ENCODE assay signal across 29 cellular contexts in genomic region chr12:117861691-117862090, GRCh38.
"Had no signal": no experiment of that assay in that cellular context is flagged by ENCODE, and none has a peak within 500 bp of the region (broad histone marks: within the 10 kb centered on the region; RNA-seq: fewer than 3 reads in every experiment).

No MANE protein-coding gene starts in this region.

- H3K36me3 ChIP-seq: colonic mucosa, esophagus muscularis mucosa, esophagus squamous epithelium, gastrocnemius medialis, gastroesophageal sphincter, heart left ventricle, heart right ventricle had no signal

- H3K4me1 Mint-ChIP-seq: endodermal cell had no signal

- H3K4me3 Mint-ChIP-seq: dendritic cell treated with granulocyte-macrophage colony-stimulating factor and Interleukin-4, amounts not matched to agents 40 ng/mL and 50 ng/mL, for 4 days; effector memory CD8-positive, alpha-beta T cell; endodermal cell had no signal

- H3K27ac Mint-ChIP-seq: dendritic cell treated with granulocyte-macrophage colony-stimulating factor and Interleukin-4, amounts not matched to agents 40 ng/mL and 50 ng/mL, for 4 days; effector memory CD8-positive, alpha-beta T cell; endodermal cell had no signal

- H3K4me3 ChIP-seq: colonic mucosa, coronary artery, dorsolateral prefrontal cortex, esophagus muscularis mucosa, esophagus squamous epithelium, gastrocnemius medialis, gastroesophageal sphincter, heart left ventricle, heart right ventricle had no signal

- FAIRE-seq: colon, endometrium, endothelial cell of umbilical vein, frontal cortex had no signal

- H3K9me3 ChIP-seq: colonic mucosa, esophagus muscularis mucosa, esophagus squamous epithelium, gastrocnemius medialis, gastroesophageal sphincter, heart left ventricle had no signal

- ATAC-seq: effector memory CD8-positive, alpha-beta T cell; esophagus mucosa; foreskin keratinocyte; gastrocnemius medialis; gastroesophageal sphincter; heart left ventricle; heart right ventricle had no signal

- H3K4me1 ChIP-seq: colonic mucosa, esophagus muscularis mucosa, gastrocnemius medialis, gastroesophageal sphincter, heart left ventricle, heart right ventricle had no signal

- DNase-seq: colonic mucosa; cortex of kidney; dermis blood vessel endothelial cell; dorsolateral prefrontal cortex; effector CD4-positive, alpha-beta T cell; effector CD8-positive, alpha-beta T cell; effector memory CD4-positive, alpha-beta T cell; effector memory CD8-positive, alpha-beta T cell; endodermal cell; erythroblast; esophagus squamous epithelium; foreskin fibroblast; foreskin keratinocyte; foreskin melanocyte; gastrocnemius medialis; glutamatergic neuron; head of caudate nucleus; heart left ventricle; heart right ventricle had no signal

- H3K27ac ChIP-seq: colonic mucosa, coronary artery, dorsolateral prefrontal cortex, epithelial cell of prostate, esophagus muscularis mucosa, esophagus squamous epithelium, foreskin keratinocyte, gastrocnemius medialis, gastroesophageal sphincter, heart left ventricle, heart right ventricle had no signal

- H3K9me3 Mint-ChIP-seq: effector memory CD8-positive, alpha-beta T cell had no signal

- H3K27me3 ChIP-seq: colonic mucosa, dorsolateral prefrontal cortex, foreskin keratinocyte, gastrocnemius medialis had no signal
